ENCODE assay signal across 14 cellular contexts in genomic region chr12:53235164-53235563, GRCh38. TPM values are rescaled to one million over a fixed set of nuclear protein-coding genes. Genes with fewer than 3 reads are reported as not detected.
DNase-seq lines count a peak whose midpoint lies in the region; ATAC-seq and TF ChIP-seq lines count a peak whose summit lies in the region.
"Had no signal": no experiment of that assay in that cellular context is flagged by ENCODE, and none has a peak within 500 bp of the region (broad histone marks: within the 10 kb centered on the region; RNA-seq: fewer than 3 reads in every experiment).

No MANE protein-coding gene starts in this region.

- ATAC-seq in activated naive CD8-positive, alpha-beta T cell treated with anti-CD3 and anti-CD28 coated beads, Interleukin-2, amount 50 U/mL, for 24 hours: no peak
- ATAC-seq: activated CD8-positive, alpha-beta memory T cell treated with anti-CD3 and anti-CD28 coated beads, Interleukin-2, amount 10 ng/mL, durations not matched to agents 7 days and 5 days had no signal

- peak overlapping the region; percentile 8 for H3K4me3 ChIP-seq in iPS-15b (ENCODE audit: low read depth, low read length)
- H3K4me3 ChIP-seq: prostate gland, upper lobe of left lung had no signal

- CTCF ChIA-PET in activated CD4-positive, alpha-beta memory T cell treated with anti-CD3 and anti-CD28 coated beads, Interleukin-2, amount 10 ng/mL, durations not matched to agents 7 days and 5 days (lab: Charles Lee): interaction anchor here (1.1 to 1.6 kb wide), 2 partner anchors 16 to 25 kb away, joined by 3 to 4 read pairs; no protein-coding TSS in a partner anchor

- no peak for DNase-seq in activated naive CD8-positive, alpha-beta T cell treated with anti-CD3 and anti-CD28 coated beads, Interleukin-2, amount 50 U/mL, for 24 hours
- no peak for DNase-seq in activated naive CD8-positive, alpha-beta T cell treated with anti-CD3 and anti-CD28 coated beads for 36 hours
- no peak for DNase-seq in activated CD4-positive, alpha-beta memory T cell treated with anti-CD3 and anti-CD28 coated beads, Interleukin-2, amount 10 ng/mL, durations not matched to agents 7 days and 5 days
- DNase-seq in type B pancreatic cell (ENCODE audit: extremely low spot score, unreplicated experiment) (no peak), hippocampal formation (lab: John Stamatoyannopoulos, UW) (no peak)
- DNase-seq in stimulated activated CD4-positive, alpha-beta T cell treated with anti-CD3 and anti-CD28 coated beads, Interleukin-4, amount 100 ng/mL, for 4 hours: no peak
- no peak for DNase-seq in NK-92 treated with Interleukin-12 subunit alpha and Interleukin-12 subunit beta, amount 100 ng/mL, for 24 hours (lab: John Stamatoyannopoulos, UW)
- DNase-seq: activated CD8-positive, alpha-beta memory T cell treated with anti-CD3 and anti-CD28 coated beads, Interleukin-2, amount 10 ng/mL, durations not matched to agents 7 days and 5 days; activated naive CD4-positive, alpha-beta T cell; Kasumi-1; NCI-H1417; upper lobe of left lung had no signal

- peaks cover 36% of the 10 kb centered on the region for H3K4me1 ChIP-seq in iPS-15b (ENCODE audit: control insufficient read depth, insufficient read depth, low read length)

- no peaks in the 10 kb centered on the region for H3K9me3 ChIP-seq in iPS-15b (ENCODE audit: control insufficient read depth, insufficient read depth, low read length)
- H3K9me3 ChIP-seq: prostate gland, upper lobe of left lung had no signal

- H3K36me3 Mint-ChIP-seq in activated naive CD8-positive, alpha-beta T cell treated with anti-CD3 and anti-CD28 coated beads, Interleukin-2, amount 50 U/mL, for 24 hours (ENCODE audit: low read depth): no peaks in the 10 kb centered on the region
- H3K36me3 Mint-ChIP-seq in activated naive CD8-positive, alpha-beta T cell treated with anti-CD3 and anti-CD28 coated beads for 36 hours: no peaks in the 10 kb centered on the region
- no peaks in the 10 kb centered on the region for H3K36me3 Mint-ChIP-seq in activated CD4-positive, alpha-beta memory T cell treated with anti-CD3 and anti-CD28 coated beads, Interleukin-2, amount 10 ng/mL, durations not matched to agents 7 days and 5 days (ENCODE audit: low read depth)
- no peaks in the 10 kb centered on the region for H3K36me3 Mint-ChIP-seq in type B pancreatic cell
- H3K36me3 Mint-ChIP-seq: activated CD8-positive, alpha-beta memory T cell treated with anti-CD3 and anti-CD28 coated beads, Interleukin-2, amount 10 ng/mL, durations not matched to agents 7 days and 5 days had no signal

- H3K27me3 ChIP-seq in iPS-15b (ENCODE audit: control insufficient read depth, insufficient read depth, low read length): peaks cover 4% of the 10 kb centered on the region
- H3K27me3 ChIP-seq: upper lobe of left lung had no signal

- no peaks in the 10 kb centered on the region for H3K36me3 ChIP-seq in iPS-15b (ENCODE audit: control insufficient read depth, insufficient read depth, low read length)
- H3K36me3 ChIP-seq: prostate gland, upper lobe of left lung had no signal

- peaks cover 2% of the 10 kb centered on the region for H3K27me3 Mint-ChIP-seq in activated naive CD8-positive, alpha-beta T cell treated with anti-CD3 and anti-CD28 coated beads, Interleukin-2, amount 50 U/mL, for 24 hours
- no peaks in the 10 kb centered on the region for H3K27me3 Mint-ChIP-seq in activated naive CD8-positive, alpha-beta T cell treated with anti-CD3 and anti-CD28 coated beads for 36 hours
- H3K27me3 Mint-ChIP-seq in activated CD4-positive, alpha-beta memory T cell treated with anti-CD3 and anti-CD28 coated beads, Interleukin-2, amount 10 ng/mL, durations not matched to agents 7 days and 5 days: peaks cover 4% of the 10 kb centered on the region
- H3K27me3 Mint-ChIP-seq in type B pancreatic cell: peaks cover 3% of the 10 kb centered on the region

- H3K27ac Mint-ChIP-seq in activated naive CD8-positive, alpha-beta T cell treated with anti-CD3 and anti-CD28 coated beads, Interleukin-2, amount 50 U/mL, for 24 hours: peak overlapping the region; percentile 74
- no peak overlapping the region for H3K27ac Mint-ChIP-seq in activated naive CD8-positive, alpha-beta T cell treated with anti-CD3 and anti-CD28 coated beads for 36 hours
- H3K27ac Mint-ChIP-seq in activated CD4-positive, alpha-beta memory T cell treated with anti-CD3 and anti-CD28 coated beads, Interleukin-2, amount 10 ng/mL, durations not matched to agents 7 days and 5 days: peak overlapping the region; percentile 31
- H3K27ac Mint-ChIP-seq in type B pancreatic cell: no peak overlapping the region

- H3K9ac ChIP-seq in iPS-15b (ENCODE audit: low read depth, low read length): no peak overlapping the region

- H3K4me1 Mint-ChIP-seq in activated naive CD8-positive, alpha-beta T cell treated with anti-CD3 and anti-CD28 coated beads, Interleukin-2, amount 50 U/mL, for 24 hours: peaks cover 65% of the 10 kb centered on the region
- peaks cover 53% of the 10 kb centered on the region for H3K4me1 Mint-ChIP-seq in activated naive CD8-positive, alpha-beta T cell treated with anti-CD3 and anti-CD28 coated beads for 36 hours
- peaks cover 58% of the 10 kb centered on the region for H3K4me1 Mint-ChIP-seq in activated CD4-positive, alpha-beta memory T cell treated with anti-CD3 and anti-CD28 coated beads, Interleukin-2, amount 10 ng/mL, durations not matched to agents 7 days and 5 days
- H3K4me1 Mint-ChIP-seq in type B pancreatic cell (ENCODE audit: unreplicated experiment): peaks cover 31% of the 10 kb centered on the region

- H3K4me3 Mint-ChIP-seq in activated naive CD8-positive, alpha-beta T cell treated with anti-CD3 and anti-CD28 coated beads, Interleukin-2, amount 50 U/mL, for 24 hours: no peak overlapping the region
- no peak overlapping the region for H3K4me3 Mint-ChIP-seq in activated naive CD8-positive, alpha-beta T cell treated with anti-CD3 and anti-CD28 coated beads for 36 hours
- H3K4me3 Mint-ChIP-seq in activated CD4-positive, alpha-beta memory T cell treated with anti-CD3 and anti-CD28 coated beads, Interleukin-2, amount 10 ng/mL, durations not matched to agents 7 days and 5 days: no peak overlapping the region
- peak overlapping the region; percentile 31 for H3K4me3 Mint-ChIP-seq in type B pancreatic cell
- H3K4me3 Mint-ChIP-seq: activated CD8-positive, alpha-beta memory T cell treated with anti-CD3 and anti-CD28 coated beads, Interleukin-2, amount 10 ng/mL, durations not matched to agents 7 days and 5 days had no signal

- TF ChIP-seq CTCF in type B pancreatic cell (conservative IDR thresholded peaks at IDR 0.05): no peak

- POLR2A ChIA-PET in activated CD4-positive, alpha-beta memory T cell treated with anti-CD3 and anti-CD28 coated beads, Interleukin-2, amount 10 ng/mL, durations not matched to agents 7 days and 5 days (lab: Charles Lee): interaction anchor here (1.2 to 9.0 kb wide), 6 partner anchors 12 to 33 kb away, joined by 3 to 108 read pairs (median 10); partner anchors contain the start of genes ESPL1 and ITGB7

- H3K9me3 Mint-ChIP-seq in activated naive CD8-positive, alpha-beta T cell treated with anti-CD3 and anti-CD28 coated beads, Interleukin-2, amount 50 U/mL, for 24 hours: no peaks in the 10 kb centered on the region
- no peaks in the 10 kb centered on the region for H3K9me3 Mint-ChIP-seq in activated naive CD8-positive, alpha-beta T cell treated with anti-CD3 and anti-CD28 coated beads for 36 hours
- no peaks in the 10 kb centered on the region for H3K9me3 Mint-ChIP-seq in activated CD4-positive, alpha-beta memory T cell treated with anti-CD3 and anti-CD28 coated beads, Interleukin-2, amount 10 ng/mL, durations not matched to agents 7 days and 5 days
- no peaks in the 10 kb centered on the region for H3K9me3 Mint-ChIP-seq in type B pancreatic cell

RNA-seq across cellular contexts. Expression of gene RARG, which starts 3.2 kb away (rescaled TPM):
- 10 to 100 TPM; 22.7 to 26.0 TPM for total RNA-seq in activated naive CD8-positive, alpha-beta T cell treated with anti-CD3 and anti-CD28 coated beads for 36 hours
- 10 to 100 TPM; 46.1 to 47.4 TPM for total RNA-seq in activated CD4-positive, alpha-beta memory T cell treated with anti-CD3 and anti-CD28 coated beads, Interleukin-2, amount 10 ng/mL, durations not matched to agents 7 days and 5 days
- 74.5 and 89.9 TPM in 2 replicates for total RNA-seq in type B pancreatic cell (ENCODE audit: low replicate concordance)

RNA-seq across cellular contexts. Expression of gene ITGB7, which starts 28.1 kb away (rescaled TPM):
- 100 to 1,000 TPM; 102 to 105 TPM for total RNA-seq in activated naive CD8-positive, alpha-beta T cell treated with anti-CD3 and anti-CD28 coated beads for 36 hours
- 100 to 1,000 TPM; 780 to 786 TPM for total RNA-seq in activated CD4-positive, alpha-beta memory T cell treated with anti-CD3 and anti-CD28 coated beads, Interleukin-2, amount 10 ng/mL, durations not matched to agents 7 days and 5 days
- total RNA-seq in type B pancreatic cell (ENCODE audit: low replicate concordance): 3.2 and 4.2 TPM in 2 replicates

RNA-seq across cellular contexts. Expression of gene ESPL1, which starts 32.9 kb away (rescaled TPM):
- 10 to 100 TPM; 66.3 to 67.7 TPM for total RNA-seq in activated naive CD8-positive, alpha-beta T cell treated with anti-CD3 and anti-CD28 coated beads for 36 hours
- 10 to 100 TPM; 88.4 to 90.2 TPM for total RNA-seq in activated CD4-positive, alpha-beta memory T cell treated with anti-CD3 and anti-CD28 coated beads, Interleukin-2, amount 10 ng/mL, durations not matched to agents 7 days and 5 days
- total RNA-seq in type B pancreatic cell (ENCODE audit: low replicate concordance): 35.1 and 50.0 TPM in 2 replicates

RNA-seq across cellular contexts. Expression of gene CSAD, which starts 54.4 kb away (rescaled TPM):
- total RNA-seq in activated naive CD8-positive, alpha-beta T cell treated with anti-CD3 and anti-CD28 coated beads for 36 hours: 10 to 100 TPM; 11.8 to 11.9 TPM
- total RNA-seq in activated CD4-positive, alpha-beta memory T cell treated with anti-CD3 and anti-CD28 coated beads, Interleukin-2, amount 10 ng/mL, durations not matched to agents 7 days and 5 days: 10 to 100 TPM; 28.6 to 31.0 TPM
- 30.6 and 49.3 TPM in 2 replicates for total RNA-seq in type B pancreatic cell (ENCODE audit: low replicate concordance)

RNA-seq across cellular contexts. Expression of gene ZNF740, which starts 54.6 kb away (rescaled TPM):
- total RNA-seq in activated naive CD8-positive, alpha-beta T cell treated with anti-CD3 and anti-CD28 coated beads for 36 hours: 10 to 100 TPM; 34.9 to 42.8 TPM
- total RNA-seq in activated CD4-positive, alpha-beta memory T cell treated with anti-CD3 and anti-CD28 coated beads, Interleukin-2, amount 10 ng/mL, durations not matched to agents 7 days and 5 days: 10 to 100 TPM; 33.7 to 45.5 TPM
- 49.2 and 72.2 TPM in 2 replicates for total RNA-seq in type B pancreatic cell (ENCODE audit: low replicate concordance)

Comparison
In these comparisons a context has a peak if more than half of its experiments do, and no peak if none do; other contexts are left out.
1. H3K27ac Mint-ChIP-seq: peak in activated naive CD8-positive, alpha-beta T cell treated with anti-CD3 and anti-CD28 coated beads, Interleukin-2, amount 50 U/mL, for 24 hours (single experiment) and activated CD4-positive, alpha-beta memory T cell treated with anti-CD3 and anti-CD28 coated beads, Interleukin-2, amount 10 ng/mL, durations not matched to agents 7 days and 5 days (single experiment); none in activated naive CD8-positive, alpha-beta T cell treated with anti-CD3 and anti-CD28 coated beads for 36 hours (single experiment) and type B pancreatic cell (single experiment).
2. RNA of gene ITGB7, which starts 28.1 kb away (total RNA-seq): 780 to 786 TPM in activated CD4-positive, alpha-beta memory T cell treated with anti-CD3 and anti-CD28 coated beads, Interleukin-2, amount 10 ng/mL, durations not matched to agents 7 days and 5 days and 102 to 105 TPM in activated naive CD8-positive, alpha-beta T cell treated with anti-CD3 and anti-CD28 coated beads for 36 hours; 3.2 to 4.2 TPM in type B pancreatic cell; every median in the first group is over 10 times any median in the second.